In the genomic region with DNA sequence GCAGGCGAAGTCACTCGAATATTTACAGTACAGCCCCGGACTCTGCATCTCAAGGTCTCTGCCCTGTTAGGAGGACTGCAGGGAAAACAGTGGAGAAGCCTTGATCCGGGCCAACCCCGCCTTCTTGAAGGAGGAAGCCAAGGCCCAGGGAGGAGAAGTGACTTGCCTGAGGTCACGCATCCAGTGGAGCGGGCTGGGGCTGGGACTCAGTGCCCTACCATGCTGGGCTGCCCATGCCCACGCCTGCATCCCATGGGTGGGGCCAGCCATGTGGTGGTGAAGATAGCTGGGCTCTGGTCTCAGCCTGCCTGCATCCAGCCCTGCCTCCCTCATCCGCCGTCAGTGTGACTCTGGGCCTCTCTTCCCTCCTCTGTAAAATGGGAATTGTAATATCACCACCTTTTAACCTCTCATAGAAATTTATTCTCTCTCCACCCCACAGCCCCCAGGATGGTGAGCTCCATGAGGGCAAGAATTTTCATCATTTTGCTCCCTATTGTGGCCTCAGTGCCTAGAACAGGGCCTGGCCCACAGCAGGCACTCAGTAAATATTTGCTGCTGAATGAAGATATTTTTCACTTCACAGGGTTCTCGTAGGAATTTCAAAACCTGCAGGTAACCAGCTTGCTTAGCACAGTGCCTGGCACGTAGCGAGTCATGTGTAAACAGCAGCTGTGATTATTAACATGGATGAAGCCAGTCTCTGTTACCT, we compare ENCODE assay signal across 1 cellular context.
TF ChIP-seq lines count a peak whose summit lies in the region.

No MANE protein-coding gene starts in this region.

TF ChIP-seq in HepG2, 621 proteins besides CTCF, POLR2A, EP300 and RAD21:
- TF ChIP-seq, protein P1, sequence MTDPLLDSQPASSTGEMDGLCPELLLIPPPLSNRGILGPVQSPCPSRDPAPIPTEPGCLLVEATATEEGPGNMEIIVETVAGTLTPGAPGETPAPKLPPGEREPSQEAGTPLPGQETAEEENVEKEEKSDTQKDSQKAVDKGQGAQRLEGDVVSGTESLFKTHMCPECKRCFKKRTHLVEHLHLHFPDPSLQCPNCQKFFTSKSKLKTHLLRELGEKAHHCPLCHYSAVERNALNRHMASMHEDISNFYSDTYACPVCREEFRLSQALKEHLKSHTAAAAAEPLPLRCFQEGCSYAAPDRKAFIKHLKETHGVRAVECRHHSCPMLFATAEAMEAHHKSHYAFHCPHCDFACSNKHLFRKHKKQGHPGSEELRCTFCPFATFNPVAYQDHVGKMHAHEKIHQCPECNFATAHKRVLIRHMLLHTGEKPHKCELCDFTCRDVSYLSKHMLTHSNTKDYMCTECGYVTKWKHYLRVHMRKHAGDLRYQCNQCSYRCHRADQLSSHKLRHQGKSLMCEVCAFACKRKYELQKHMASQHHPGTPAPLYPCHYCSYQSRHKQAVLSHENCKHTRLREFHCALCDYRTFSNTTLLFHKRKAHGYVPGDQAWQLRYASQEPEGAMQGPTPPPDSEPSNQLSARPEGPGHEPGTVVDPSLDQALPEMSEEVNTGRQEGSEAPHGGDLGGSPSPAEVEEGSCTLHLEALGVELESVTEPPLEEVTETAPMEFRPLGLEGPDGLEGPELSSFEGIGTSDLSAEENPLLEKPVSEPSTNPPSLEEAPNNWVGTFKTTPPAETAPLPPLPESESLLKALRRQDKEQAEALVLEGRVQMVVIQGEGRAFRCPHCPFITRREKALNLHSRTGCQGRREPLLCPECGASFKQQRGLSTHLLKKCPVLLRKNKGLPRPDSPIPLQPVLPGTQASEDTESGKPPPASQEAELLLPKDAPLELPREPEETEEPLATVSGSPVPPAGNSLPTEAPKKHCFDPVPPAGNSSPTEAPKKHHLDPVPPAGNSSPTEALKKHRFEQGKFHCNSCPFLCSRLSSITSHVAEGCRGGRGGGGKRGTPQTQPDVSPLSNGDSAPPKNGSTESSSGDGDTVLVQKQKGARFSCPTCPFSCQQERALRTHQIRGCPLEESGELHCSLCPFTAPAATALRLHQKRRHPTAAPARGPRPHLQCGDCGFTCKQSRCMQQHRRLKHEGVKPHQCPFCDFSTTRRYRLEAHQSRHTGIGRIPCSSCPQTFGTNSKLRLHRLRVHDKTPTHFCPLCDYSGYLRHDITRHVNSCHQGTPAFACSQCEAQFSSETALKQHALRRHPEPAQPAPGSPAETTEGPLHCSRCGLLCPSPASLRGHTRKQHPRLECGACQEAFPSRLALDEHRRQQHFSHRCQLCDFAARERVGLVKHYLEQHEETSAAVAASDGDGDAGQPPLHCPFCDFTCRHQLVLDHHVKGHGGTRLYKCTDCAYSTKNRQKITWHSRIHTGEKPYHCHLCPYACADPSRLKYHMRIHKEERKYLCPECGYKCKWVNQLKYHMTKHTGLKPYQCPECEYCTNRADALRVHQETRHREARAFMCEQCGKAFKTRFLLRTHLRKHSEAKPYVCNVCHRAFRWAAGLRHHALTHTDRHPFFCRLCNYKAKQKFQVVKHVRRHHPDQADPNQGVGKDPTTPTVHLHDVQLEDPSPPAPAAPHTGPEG (CRISPR knock-in tag; IDR thresholded peaks at IDR 0.05): no peak
- TF ChIP-seq ZFX (CRISPR knock-in tag; IDR thresholded peaks at IDR 0.05; ENCODE audit: low read depth) (no peak), ZNF577 (CRISPR knock-in tag; IDR thresholded peaks at IDR 0.05; ENCODE audit: borderline replicate concordance, low read depth) (no peak), ARNT (IDR thresholded peaks at IDR 0.05) (no peak), HNRNPK (IDR thresholded peaks at IDR 0.05; ENCODE audit: low read depth, low read length, poor library complexity, severe bottlenecking) (no peak), ZNF501 (CRISPR knock-in tag; IDR thresholded peaks at IDR 0.05) (no peak), ZNF713 (CRISPR knock-in tag; IDR thresholded peaks at IDR 0.05) (no peak), FOXA1 (IDR thresholded peaks at IDR 0.05) (no peak), FOXA1 (CRISPR knock-in tag; IDR thresholded peaks at IDR 0.05) (no peak)
- TF ChIP-seq, protein P2, sequence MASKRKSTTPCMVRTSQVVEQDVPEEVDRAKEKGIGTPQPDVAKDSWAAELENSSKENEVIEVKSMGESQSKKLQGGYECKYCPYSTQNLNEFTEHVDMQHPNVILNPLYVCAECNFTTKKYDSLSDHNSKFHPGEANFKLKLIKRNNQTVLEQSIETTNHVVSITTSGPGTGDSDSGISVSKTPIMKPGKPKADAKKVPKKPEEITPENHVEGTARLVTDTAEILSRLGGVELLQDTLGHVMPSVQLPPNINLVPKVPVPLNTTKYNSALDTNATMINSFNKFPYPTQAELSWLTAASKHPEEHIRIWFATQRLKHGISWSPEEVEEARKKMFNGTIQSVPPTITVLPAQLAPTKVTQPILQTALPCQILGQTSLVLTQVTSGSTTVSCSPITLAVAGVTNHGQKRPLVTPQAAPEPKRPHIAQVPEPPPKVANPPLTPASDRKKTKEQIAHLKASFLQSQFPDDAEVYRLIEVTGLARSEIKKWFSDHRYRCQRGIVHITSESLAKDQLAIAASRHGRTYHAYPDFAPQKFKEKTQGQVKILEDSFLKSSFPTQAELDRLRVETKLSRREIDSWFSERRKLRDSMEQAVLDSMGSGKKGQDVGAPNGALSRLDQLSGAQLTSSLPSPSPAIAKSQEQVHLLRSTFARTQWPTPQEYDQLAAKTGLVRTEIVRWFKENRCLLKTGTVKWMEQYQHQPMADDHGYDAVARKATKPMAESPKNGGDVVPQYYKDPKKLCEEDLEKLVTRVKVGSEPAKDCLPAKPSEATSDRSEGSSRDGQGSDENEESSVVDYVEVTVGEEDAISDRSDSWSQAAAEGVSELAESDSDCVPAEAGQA (IDR thresholded peaks at IDR 0.05; ENCODE audit: low read depth): no peak
- TF ChIP-seq, protein P2 (CRISPR knock-in tag; IDR thresholded peaks at IDR 0.05; ENCODE audit: borderline replicate concordance): no peak
- TF ChIP-seq, protein P3, sequence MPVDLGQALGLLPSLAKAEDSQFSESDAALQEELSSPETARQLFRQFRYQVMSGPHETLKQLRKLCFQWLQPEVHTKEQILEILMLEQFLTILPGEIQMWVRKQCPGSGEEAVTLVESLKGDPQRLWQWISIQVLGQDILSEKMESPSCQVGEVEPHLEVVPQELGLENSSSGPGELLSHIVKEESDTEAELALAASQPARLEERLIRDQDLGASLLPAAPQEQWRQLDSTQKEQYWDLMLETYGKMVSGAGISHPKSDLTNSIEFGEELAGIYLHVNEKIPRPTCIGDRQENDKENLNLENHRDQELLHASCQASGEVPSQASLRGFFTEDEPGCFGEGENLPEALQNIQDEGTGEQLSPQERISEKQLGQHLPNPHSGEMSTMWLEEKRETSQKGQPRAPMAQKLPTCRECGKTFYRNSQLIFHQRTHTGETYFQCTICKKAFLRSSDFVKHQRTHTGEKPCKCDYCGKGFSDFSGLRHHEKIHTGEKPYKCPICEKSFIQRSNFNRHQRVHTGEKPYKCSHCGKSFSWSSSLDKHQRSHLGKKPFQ (CRISPR knock-in tag; IDR thresholded peaks at IDR 0.05; ENCODE audit: insufficient replicate concordance): no peak
